ENCODE assay signal across 27 cellular contexts in the genomic region with DNA sequence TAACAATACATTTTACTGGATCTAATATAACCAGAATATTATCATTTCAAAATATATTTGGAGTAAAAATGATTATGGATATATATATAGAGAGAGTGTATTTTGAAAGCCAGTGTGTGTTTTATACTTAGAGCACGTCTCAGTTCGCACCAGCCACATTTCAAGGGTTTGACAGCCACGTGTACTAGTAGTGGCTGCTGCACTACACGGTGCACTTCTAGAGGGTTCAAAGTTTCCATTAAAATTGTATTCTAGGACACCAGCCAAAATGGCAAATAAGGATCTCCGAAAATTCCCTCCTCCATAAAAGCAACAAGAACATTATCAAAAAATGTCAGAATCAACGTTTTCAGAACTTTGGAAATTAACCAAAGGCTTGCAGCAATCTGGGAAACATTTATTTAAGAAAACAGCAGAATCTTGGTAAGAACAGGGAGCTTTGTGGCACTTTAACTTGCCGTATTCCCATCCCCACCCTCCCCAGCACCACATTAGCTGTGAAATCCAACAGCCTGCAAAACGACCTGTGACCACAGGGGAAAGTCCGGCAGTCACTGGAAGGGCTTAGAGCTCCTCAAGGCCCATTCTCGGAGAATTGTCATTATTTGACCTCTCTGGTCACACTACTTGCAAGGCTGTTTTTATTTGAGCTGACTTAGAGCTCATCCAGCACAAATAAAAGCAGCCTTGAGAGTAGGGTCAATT. TPM values are rescaled to one million over a fixed set of nuclear protein-coding genes. Genes with fewer than 3 reads are reported as not detected.
DNase-seq lines count a peak whose midpoint lies in the region; ATAC-seq, FAIRE-seq and TF ChIP-seq lines count a peak whose summit lies in the region.
"Had no signal": no experiment of that assay in that cellular context is flagged by ENCODE, and none has a peak within 500 bp of the region (broad histone marks: within the 10 kb centered on the region; RNA-seq: fewer than 3 reads in every experiment).

No MANE protein-coding gene starts in this region.

- SMC1A ChIA-PET in GM12878 (lab: Charles Lee; ENCODE audit: uncharacterized antibody, unreplicated experiment) = interaction anchor here (0.8 to 2.1 kb wide), 8 partner anchors 8 to 116 kb away, joined by 3 to 9 read pairs (median 3); no protein-coding TSS in a partner anchor

- H3K36me3 Mint-ChIP-seq in osteocyte (ENCODE audit: unreplicated experiment) = no peaks in the 10 kb centered on the region
- no peaks in the 10 kb centered on the region for H3K36me3 Mint-ChIP-seq in CD4-positive, alpha-beta T cell (ENCODE audit: low read depth)
- H3K36me3 Mint-ChIP-seq: brain, natural killer cell had no signal

- no peaks in the 10 kb centered on the region for H3K79me2 ChIP-seq in GM12878 (ENCODE audit: control insufficient read depth, insufficient read depth, low read length)

- H3K4me1 ChIP-seq in GM12878 (ENCODE audit: control insufficient read depth, insufficient read depth, low read length) = no peaks in the 10 kb centered on the region
- H3K4me1 ChIP-seq: heart right ventricle, upper lobe of left lung had no signal

- H3K27ac Mint-ChIP-seq in osteocyte (ENCODE audit: unreplicated experiment) = peak overlapping the region; percentile 32
- H3K27ac Mint-ChIP-seq in CD4-positive, alpha-beta T cell = no peak overlapping the region
- H3K27ac Mint-ChIP-seq: activated CD8-positive, alpha-beta memory T cell treated with anti-CD3 and anti-CD28 coated beads, Interleukin-2, amount 10 ng/mL, durations not matched to agents 7 days and 5 days; B cell; brain; natural killer cell had no signal

- H3K27me3 ChIP-seq in H7 (ENCODE audit: control insufficient read depth, insufficient read depth, low read length) (no peaks in the 10 kb centered on the region), GM12878 (replicated peaks in 1 of 2; ENCODE audit: control insufficient read depth in 2 of 2, insufficient read depth in 2 of 2, low read length in 1 of 2) (no peaks in the 10 kb centered on the region)
- no peaks in the 10 kb centered on the region for H3K27me3 ChIP-seq in CD4-positive, alpha-beta T cell (ENCODE audit: control insufficient read depth, insufficient read depth, low read length)
- H3K27me3 ChIP-seq: upper lobe of left lung had no signal

- H3K9me3 Mint-ChIP-seq in osteocyte (ENCODE audit: unreplicated experiment) = peaks cover 4% of the 10 kb centered on the region
- H3K9me3 Mint-ChIP-seq in CD4-positive, alpha-beta T cell = no peaks in the 10 kb centered on the region
- H3K9me3 Mint-ChIP-seq: brain, natural killer cell had no signal

- H3K36me3 ChIP-seq in H7 (replicated peaks; ENCODE audit: control insufficient read depth, insufficient read depth, low read length) (no peaks in the 10 kb centered on the region), GM12878 (ENCODE audit: control insufficient read depth in 2 of 2, insufficient read depth in 2 of 2, low read length in 1 of 2) (no peaks in the 10 kb centered on the region)
- H3K36me3 ChIP-seq: heart right ventricle, upper lobe of left lung had no signal

- TF ChIP-seq CTCF in GM12878 (IDR thresholded peaks at IDR 0.05 in 2 of 3, conservative IDR thresholded peaks at IDR 0.05 in 1 of 3; ENCODE audit: control insufficient read depth in 2 of 3, extremely low read depth in 1 of 3, insufficient read depth in 1 of 3, low read depth in 3 of 3, low read length in 3 of 3) = no peak
- no peak for TF ChIP-seq CTCF in osteocyte (IDR thresholded peaks at IDR 0.05)
- no peak for TF ChIP-seq CTCF in CD4-positive, alpha-beta T cell (IDR thresholded peaks at IDR 0.05)

- no peak overlapping the region for H2AFZ ChIP-seq in GM12878 (ENCODE audit: control insufficient read depth, low read depth, low read length)

- H3K27ac ChIP-seq in GM12878 (ENCODE audit: control insufficient read depth, insufficient read depth) = no peak overlapping the region
- H3K27ac ChIP-seq in CD4-positive, alpha-beta T cell (ENCODE audit: low read depth, low read length) = no peak overlapping the region
- H3K27ac ChIP-seq: epithelial cell of prostate, heart right ventricle, upper lobe of left lung had no signal

- WGBS in GM12878 (ENCODE audit: insufficient coverage, insufficient replicate concordance, low lambda C conversion rate, missing lambda C conversion rate) = 68% methylated on average over 10 of the region's 10 CpGs

- TF ChIP-seq RAD21 in GM12878 (IDR thresholded peaks at IDR 0.05; ENCODE audit: insufficient read depth, low read depth, low read length) = no peak

- in situ Hi-C loops in GM12878 (cut with MboI) = no loop called here

- no peak for TF ChIP-seq POLR2A in GM12878 (IDR thresholded peaks at IDR 0.05; ENCODE audit: low read depth, low read length)

- TF ChIP-seq EP300 in GM12878 (IDR thresholded peaks at IDR 0.05; ENCODE audit: borderline replicate concordance in 1 of 2, control insufficient read depth in 1 of 2, low read depth in 2 of 2, low read length in 2 of 2) = no peak

- ATAC-seq in GM12878 = no peak
- no peak for ATAC-seq in CD4-positive, alpha-beta T cell (ENCODE audit: poor library complexity)
- ATAC-seq: activated CD8-positive, alpha-beta memory T cell treated with anti-CD3 and anti-CD28 coated beads, Interleukin-2, amount 10 ng/mL, durations not matched to agents 7 days and 5 days; natural killer cell had no signal

- CTCF ChIA-PET in GM12878 (lab: Yijun Ruan, JAX) = interaction anchor here (1.0 to 1.5 kb wide), 5 partner anchors 8 to 36 kb away, joined by 3 to 6 read pairs (median 4); no protein-coding TSS in a partner anchor
- CTCF ChIA-PET in CD4-positive, alpha-beta T cell (lab: Charles Lee) = interaction anchor here (2.7 kb wide), 1 partner anchor 116 kb away, joined by 8 read pairs; no protein-coding TSS in a partner anchor

- H3K9me3 ChIP-seq in GM12878 (replicated peaks; ENCODE audit: control insufficient read depth, insufficient read depth, low read length) = no peaks in the 10 kb centered on the region; the same call in 2 of the 3 replicates
- H3K9me3 ChIP-seq in CD4-positive, alpha-beta T cell (ENCODE audit: control insufficient read depth, low read length) = no peaks in the 10 kb centered on the region
- H3K9me3 ChIP-seq: heart right ventricle, upper lobe of left lung had no signal

- no TSS peak for BruUV-seq in GM12878 (replicated peaks; lab: Mats Ljungman, UMichigan)

- no peak overlapping the region for H3K9ac ChIP-seq in GM12878 (ENCODE audit: control insufficient read depth, insufficient read depth, low read length)

- no peak overlapping the region for H3K4me3 ChIP-seq in H7 (ENCODE audit: insufficient read depth, low read depth, low read length)
- no peak overlapping the region for H3K4me3 ChIP-seq in GM12878
- H3K4me3 ChIP-seq: heart right ventricle, upper lobe of left lung had no signal

- POLR2A ChIA-PET in GM12878 (lab: Charles Lee) = interaction anchor here (0.6 to 1.1 kb wide), 3 partner anchors 18 to 801 kb away, joined by 3 to 4 read pairs (median 3); no protein-coding TSS in a partner anchor
- POLR2A ChIA-PET in CD4-positive, alpha-beta T cell (lab: Charles Lee) = no interaction called here

- H3K27me3 Mint-ChIP-seq in osteocyte (ENCODE audit: unreplicated experiment) = no peaks in the 10 kb centered on the region
- no peaks in the 10 kb centered on the region for H3K27me3 Mint-ChIP-seq in CD4-positive, alpha-beta T cell
- H3K27me3 Mint-ChIP-seq: activated CD8-positive, alpha-beta memory T cell treated with anti-CD3 and anti-CD28 coated beads, Interleukin-2, amount 10 ng/mL, durations not matched to agents 7 days and 5 days had no signal

- no peaks in the 10 kb centered on the region for H4K20me1 ChIP-seq in GM12878 (ENCODE audit: control insufficient read depth, insufficient read depth)

- peak; percentile 52 for DNase-seq in H7
- DNase-seq in GM12878 (ENCODE audit: low read depth, low spot score) = no peak
- peak; percentile 43 for DNase-seq in iPS-NIHi7 (ENCODE audit: extremely low spot score)
- no peak for DNase-seq in osteocyte (ENCODE audit: extremely low spot score, unreplicated experiment)
- DNase-seq in NOMO-1 treated with dmso at 0.1 percent for 144 hours (lab: John Stamatoyannopoulos, UW; ENCODE audit: unreplicated experiment) = no peak
- no peak for DNase-seq in CD1c-positive myeloid dendritic cell (ENCODE audit: extremely low spot score)
- no peak for DNase-seq in CD4-positive, alpha-beta T cell
- no peak for DNase-seq in RCC 7860 (ENCODE audit: low spot score)
- DNase-seq: activated CD4-positive, CD25-positive, alpha-beta regulatory T cell; activated CD8-positive, alpha-beta memory T cell treated with anti-CD3 and anti-CD28 coated beads, Interleukin-2, amount 10 ng/mL, durations not matched to agents 7 days and 5 days; activated T-cell treated with anti-CD3 and anti-CD28 coated beads, Interleukin-2, amount 50 U/mL, for 48 hours; DMS153; foreskin fibroblast; heart right ventricle; natural killer cell; NCI-H1048; NCI-H1694 treated with DMSO at 0.1 percent for 48 hours; NCI-H524 treated with DMSO at 0.1 percent for 48 hours; retina; SHP77 treated with DMSO at 0.1 percent for 48 hours; T-helper 9 cell; upper lobe of left lung had no signal

- H3K4me3 Mint-ChIP-seq in osteocyte (ENCODE audit: unreplicated experiment) = no peak overlapping the region
- no peak overlapping the region for H3K4me3 Mint-ChIP-seq in CD4-positive, alpha-beta T cell
- H3K4me3 Mint-ChIP-seq: activated CD8-positive, alpha-beta memory T cell treated with anti-CD3 and anti-CD28 coated beads, Interleukin-2, amount 10 ng/mL, durations not matched to agents 7 days and 5 days; B cell; brain; natural killer cell had no signal

- peaks cover 44% of the 10 kb centered on the region for H3K4me1 Mint-ChIP-seq in osteocyte (ENCODE audit: unreplicated experiment)
- no peaks in the 10 kb centered on the region for H3K4me1 Mint-ChIP-seq in CD4-positive, alpha-beta T cell (ENCODE audit: low read depth)
- H3K4me1 Mint-ChIP-seq: activated CD8-positive, alpha-beta memory T cell treated with anti-CD3 and anti-CD28 coated beads, Interleukin-2, amount 10 ng/mL, durations not matched to agents 7 days and 5 days; B cell; brain had no signal

- FAIRE-seq in GM12878 (lab: Jason Lieb, UNC) (no peak), RCC 7860 (lab: Jason Lieb, UNC) (no peak)
- FAIRE-seq: G401.6, GM18507 had no signal

- RAD21 ChIA-PET in GM12878 (lab: Charles Lee; ENCODE audit: unreplicated experiment) = interaction anchor here (0.6 to 1.5 kb wide), 4 partner anchors 10 to 92 kb away, joined by 3 to 4 read pairs (median 3); no protein-coding TSS in a partner anchor

- no peak overlapping the region for H3K4me2 ChIP-seq in GM12878 (ENCODE audit: control insufficient read depth, insufficient read depth)

- intact Hi-C loops in GM12878 (cut with micrococcal nuclease; ENCODE audit: unreplicated experiment) = no loop called here
- intact Hi-C loops in CD4-positive, alpha-beta T cell (cut with DNase I, micrococcal nuclease) = no loop called here

RNA-seq across cellular contexts. Expression of a gene that starts 33.5 kb away (rescaled TPM):
- total RNA-seq in H7 (2014; rRNA removed; shearing (Covaris generic)) = 37.2 and 39.9 TPM in 2 replicates
- 47.5 and 49.3 TPM in 2 replicates for total RNA-seq in GM12878 (2013; cell fraction: nucleolus; rRNA removed)
- total RNA-seq in GM12878 (2014; rRNA removed) (32.5 and 37.3 TPM in 2 replicates), GM12878 (2014; rRNA removed; fragmentation: Illumina TruSeq; extraction: Trizol) (39.8 and 41.0 TPM in 2 replicates), GM12878 (2021) (97.0 and 101 TPM in 2 replicates), osteocyte (114 and 124 TPM in 2 replicates)
- 58.7 TPM for polyA plus RNA-seq in GM12878 (2011; ENCODE audit: low read depth)
- polyA plus RNA-seq in GM12878 (2011; rRNA removed) (45.1 and 61.3 TPM in 2 replicates), GM12878 (2014; fragmentation: Illumina TruSeq; extraction: Trizol) (107 TPM in 2 replicates), GM12878 (2014; fragmentation: Nextera tagmentation; extraction: Ambion mirVana) (10 to 100 TPM; 55.6 to 95.2 TPM), GM12878 (2014; rRNA removed) (61.5 and 85.5 TPM in 2 replicates), GM12878 (2016; fragmentation: Nextera tagmentation; extraction: Ambion mirVana) (100 to 1,000 TPM; 228 to 232 TPM)
- 39.0 and 43.6 TPM in 2 replicates for polyA plus RNA-seq in GM12878 (2011; cell fraction: cytosol; rRNA removed)
- 67.4 and 71.1 TPM in 2 replicates for polyA plus RNA-seq in GM12878 (2011; cell fraction: nucleus; rRNA removed)
- polyA plus RNA-seq in GM12878 (2012) = 74.7 and 85.0 TPM in 2 replicates
- 23.5 and 29.5 TPM in 2 replicates for polyA minus RNA-seq in GM12878 (2011; rRNA and poly(A)+ RNA removed)
- 5.1 and 10.1 TPM in 2 replicates for polyA minus RNA-seq in GM12878 (2011; cell fraction: cytosol; rRNA and poly(A)+ RNA removed)
- polyA minus RNA-seq in GM12878 (2011; cell fraction: nucleus; rRNA and poly(A)+ RNA removed) = 46.3 and 56.4 TPM in 2 replicates
- 10 to 100 TPM; 13.5 to 14.4 TPM for total RNA-seq in CD4-positive, alpha-beta T cell

RNA-seq across cellular contexts. Expression of a gene that starts 33.5 kb away (rescaled TPM):
- total RNA-seq in H7 (2014; rRNA removed; shearing (Covaris generic)) = 7.2 and 10.6 TPM in 2 replicates
- total RNA-seq in GM12878 (2013; cell fraction: nucleolus; rRNA removed) = 279 and 285 TPM in 2 replicates
- total RNA-seq in GM12878 (2014; rRNA removed) (17.5 and 22.0 TPM in 2 replicates), GM12878 (2014; rRNA removed; fragmentation: Illumina TruSeq; extraction: Trizol) (21.4 and 25.7 TPM in 2 replicates), GM12878 (2021) (20.6 and 20.9 TPM in 2 replicates), osteocyte (63.9 and 68.2 TPM in 2 replicates)
- polyA plus RNA-seq in GM12878 (2011; ENCODE audit: low read depth) = 3.3 TPM
- polyA plus RNA-seq in GM12878 (2011; rRNA removed) (19.7 and 34.3 TPM in 2 replicates), GM12878 (2014; fragmentation: Illumina TruSeq; extraction: Trizol) (14.7 and 18.7 TPM in 2 replicates), GM12878 (2014; fragmentation: Nextera tagmentation; extraction: Ambion mirVana) (1 to 10 TPM; 3.3 to 4.7 TPM), GM12878 (2014; rRNA removed) (7.8 and 9.2 TPM in 2 replicates), GM12878 (2016; fragmentation: Nextera tagmentation; extraction: Ambion mirVana) (1 to 10 TPM; 6.9 to 8.1 TPM)
- polyA plus RNA-seq in GM12878 (2011; cell fraction: cytosol; rRNA removed) = 6.1 and 9.4 TPM in 2 replicates
- 19.8 and 25.4 TPM in 2 replicates for polyA plus RNA-seq in GM12878 (2011; cell fraction: nucleus; rRNA removed)
- 6.0 and 8.3 TPM in 2 replicates for polyA plus RNA-seq in GM12878 (2012)
- 39.7 and 42.4 TPM in 2 replicates for polyA minus RNA-seq in GM12878 (2011; rRNA and poly(A)+ RNA removed)
- 12.6 and 15.2 TPM in 2 replicates for polyA minus RNA-seq in GM12878 (2011; cell fraction: cytosol; rRNA and poly(A)+ RNA removed)
- polyA minus RNA-seq in GM12878 (2011; cell fraction: nucleus; rRNA and poly(A)+ RNA removed) = 58.9 and 71.1 TPM in 2 replicates
- 1 to 10 TPM; 4.6 to 4.9 TPM for total RNA-seq in CD4-positive, alpha-beta T cell

Comparison
In these comparisons a context has a peak if more than half of its experiments do, and no peak if none do; other contexts are left out.
1. DNase-seq: peak in H7 (single experiment) and iPS-NIHi7 (single experiment); none in GM12878 (single experiment), osteocyte (single experiment), NOMO-1 treated with dmso at 0.1 percent for 144 hours (single experiment), CD1c-positive myeloid dendritic cell (single experiment), CD4-positive, alpha-beta T cell (0 of 10) and RCC 7860 (single experiment).